Comparison of ENCODE assay signal across 8 cellular contexts in genomic region chr3:53880396-53881345, GRCh38. TPM values are rescaled to one million over a fixed set of nuclear protein-coding genes. Genes with fewer than 3 reads are reported as not detected.
DNase-seq lines count a peak whose midpoint lies in the region; ATAC-seq and TF ChIP-seq lines count a peak whose summit lies in the region.

No MANE protein-coding gene starts in this region.

- peaks cover 49% of the 10 kb centered on the region for H3K36me3 ChIP-seq in GM23338 (ENCODE audit: insufficient read depth)

- H3K4me1 Mint-ChIP-seq in GM23338 = peaks cover 12% of the 10 kb centered on the region

- H3K4me1 ChIP-seq in GM23338 (ENCODE audit: insufficient read depth) = peaks cover 7% of the 10 kb centered on the region; the same call in 1 of the 2 replicates

- TF ChIP-seq CTCF in GM23338 (conservative IDR thresholded peaks at IDR 0.05; ENCODE audit: low read depth in 2 of 2) = no peak
- no peak for TF ChIP-seq CTCF in WI38 (IDR thresholded peaks at IDR 0.05; ENCODE audit: low read depth, low read length)

- H3K4me3 Mint-ChIP-seq in GM23338 = peak overlapping the region; percentile 97

- peaks cover 8% of the 10 kb centered on the region; the same call in 1 of the 2 replicates for H4K20me1 ChIP-seq in GM23338 (replicated peaks; ENCODE audit: insufficient read depth)

- no peaks in the 10 kb centered on the region for H3K9me2 ChIP-seq in GM23338 (ENCODE audit: insufficient read depth)

- H3K27me3 ChIP-seq in GM23338 (ENCODE audit: insufficient read depth) = no peaks in the 10 kb centered on the region

- H3K79me2 ChIP-seq in GM23338 (replicated peaks; ENCODE audit: insufficient read depth) = peaks cover 8% of the 10 kb centered on the region

- peaks cover 53% of the 10 kb centered on the region for H3K36me3 Mint-ChIP-seq in GM23338 (ENCODE audit: low read depth)

- H3K27me3 Mint-ChIP-seq in GM23338 (ENCODE audit: insufficient read depth, low read depth, poor library complexity) = peaks cover 7% of the 10 kb centered on the region

- H2AFZ ChIP-seq in GM23338 = no peak overlapping the region

- H3K9me3 Mint-ChIP-seq in GM23338 = no peaks in the 10 kb centered on the region

- no peaks in the 10 kb centered on the region for H3F3A ChIP-seq in GM23338 (replicated peaks; ENCODE audit: low read depth)

- H3K4me3 ChIP-seq in GM23338 = peak overlapping the region; percentile 70
- peak overlapping the region; percentile 91 for H3K4me3 ChIP-seq in WI38 (ENCODE audit: low read depth, low read length)
- H3K4me3 ChIP-seq in skin epidermis = peak overlapping the region; percentile 60 to 99 (median 76)

- peak; percentile 46 for DNase-seq in GM23338 (ENCODE audit: low spot score)
- DNase-seq in hepatic stellate cell (ENCODE audit: low spot score) = peak; percentile 15
- DNase-seq in NCI-H510A treated with DMSO at 0.1 percent for 48 hours (lab: John Stamatoyannopoulos, UW) = no peak
- DNase-seq in NCI-H510A (lab: John Stamatoyannopoulos, UW) = no peak
- no peak for DNase-seq in NAMALWA (ENCODE audit: low spot score)

- peak overlapping the region; percentile 94; the same call in 1 of the 2 replicates for H3K27ac ChIP-seq in GM23338 (ENCODE audit: low read depth)
- peak overlapping the region in 12 of 21 experiments; percentile 73 to 95 (median 88) for H3K27ac ChIP-seq in skin epidermis

- peak overlapping the region; percentile 87 for H3K4me2 ChIP-seq in GM23338

- H3K27ac Mint-ChIP-seq in GM23338 = peak overlapping the region; percentile 77

- ATAC-seq in GM23338 (no peak), HG02885 (IDR thresholded peaks at IDR 0.05; ENCODE audit: poor library complexity, unreplicated experiment) (no peak)

TF ChIP-seq in GM23338, 12 proteins besides CTCF, POLR2A, EP300 and RAD21 (continues in another document):
- no peak for TF ChIP-seq ZNF462 (CRISPR knock-in tag; IDR thresholded peaks at IDR 0.05)
- no peak for TF ChIP-seq ZNF331 (CRISPR knock-in tag; IDR thresholded peaks at IDR 0.05; ENCODE audit: low read depth)
- TF ChIP-seq CREB1 (CRISPR knock-in tag; IDR thresholded peaks at IDR 0.05; ENCODE audit: low read depth) = no peak
- TF ChIP-seq ETS1 (IDR thresholded peaks at IDR 0.05) = no peak
- TF ChIP-seq NANOG (IDR thresholded peaks at IDR 0.05; ENCODE audit: borderline replicate concordance) = no peak
- TF ChIP-seq JUNB (IDR thresholded peaks at IDR 0.05; ENCODE audit: unreplicated experiment) = no peak
- no peak for TF ChIP-seq EZH2 (IDR thresholded peaks at IDR 0.05; ENCODE audit: low read depth, unreplicated experiment)
- TF ChIP-seq ZNF114 (CRISPR knock-in tag; IDR thresholded peaks at IDR 0.05) = no peak
- no peak for TF ChIP-seq EZH2phosphoT487 (IDR thresholded peaks at IDR 0.05; ENCODE audit: unreplicated experiment)
- TF ChIP-seq POLR2AphosphoS5 (IDR thresholded peaks at IDR 0.05; ENCODE audit: low read depth) = no peak

RNA-seq across cellular contexts. Expression of gene ACTR8, which starts 1.3 kb away (rescaled TPM):
- total RNA-seq in GM23338 (2014; rRNA removed; shearing (Covaris generic)) = 23.0 and 25.7 TPM in 2 replicates
- polyA plus RNA-seq in GM23338 (2016; fragmentation: Nextera tagmentation; extraction: Ambion mirVana) = 16.2 and 19.8 TPM in 2 replicates

RNA-seq across cellular contexts. Expression of gene SELENOK, which starts 11.0 kb away (rescaled TPM):
- total RNA-seq in GM23338 (2014; rRNA removed; shearing (Covaris generic)) = 21.4 and 26.4 TPM in 2 replicates
- polyA plus RNA-seq in GM23338 (2016; fragmentation: Nextera tagmentation; extraction: Ambion mirVana) = 168 and 182 TPM in 2 replicates

RNA-seq across cellular contexts. Expression of gene IL17RB, which starts 34.3 kb away (rescaled TPM):
- total RNA-seq in GM23338 (2014; rRNA removed; shearing (Covaris generic)) = 5.7 and 8.3 TPM in 2 replicates
- polyA plus RNA-seq in GM23338 (2016; fragmentation: Nextera tagmentation; extraction: Ambion mirVana) = 6.4 and 6.9 TPM in 2 replicates

RNA-seq across cellular contexts. Expression of gene CHDH, which starts 34.5 kb away (rescaled TPM):
- total RNA-seq in GM23338 (2014; rRNA removed; shearing (Covaris generic)) = 6.6 and 31.4 TPM in 2 replicates
- 2.3 and 2.5 TPM in 2 replicates for polyA plus RNA-seq in GM23338 (2016; fragmentation: Nextera tagmentation; extraction: Ambion mirVana)

Comparison
In these comparisons a context has a peak if more than half of its experiments do, and no peak if none do; other contexts are left out.
1. DNase-seq: peak in GM23338 (single experiment) and hepatic stellate cell (single experiment); none in NCI-H510A treated with DMSO at 0.1 percent for 48 hours (single experiment), NCI-H510A (single experiment) and NAMALWA (single experiment).
2. Peak in every context shown above with its lines, with median percentiles within 50 percentile points of each other: H3K4me3 ChIP-seq.